In genomic region chr20:3710703-3711417, GRCh38 we compare ENCODE assay signal across 1 cellular context.
TF ChIP-seq lines count a peak whose summit lies in the region.

No MANE protein-coding gene starts in this region.

TF ChIP-seq in HepG2, 621 proteins besides CTCF, POLR2A, EP300 and RAD21 (continued from another document and continues in another):
- TF ChIP-seq DBP (CRISPR knock-in tag; IDR thresholded peaks at IDR 0.05; ENCODE audit: not compliant biosample characterization): no peak
- no peak for TF ChIP-seq NR1H2 (CRISPR knock-in tag; IDR thresholded peaks at IDR 0.05; ENCODE audit: borderline replicate concordance, low read depth)
- TF ChIP-seq YEATS4 (CRISPR knock-in tag; IDR thresholded peaks at IDR 0.05; ENCODE audit: borderline replicate concordance): no peak
- TF ChIP-seq MAFF (IDR thresholded peaks at IDR 0.05; ENCODE audit: low read depth, low read length): no peak
- no peak; the same call in 1 of the 2 replicates for TF ChIP-seq ZSCAN21 (CRISPR knock-in tag; IDR thresholded peaks at IDR 0.05; ENCODE audit: borderline replicate concordance)
- TF ChIP-seq E2F5 (CRISPR knock-in tag; conservative IDR thresholded peaks at IDR 0.05): no peak
- no peak for TF ChIP-seq ZNF432 (CRISPR knock-in tag; IDR thresholded peaks at IDR 0.05; ENCODE audit: borderline replicate concordance)
- 0 out of 2 replicates have a peak, but pooled peaks have one; percentile 20 for TF ChIP-seq TARDBP (CRISPR knock-in tag; IDR thresholded peaks at IDR 0.05)
- TF ChIP-seq, protein P1, sequence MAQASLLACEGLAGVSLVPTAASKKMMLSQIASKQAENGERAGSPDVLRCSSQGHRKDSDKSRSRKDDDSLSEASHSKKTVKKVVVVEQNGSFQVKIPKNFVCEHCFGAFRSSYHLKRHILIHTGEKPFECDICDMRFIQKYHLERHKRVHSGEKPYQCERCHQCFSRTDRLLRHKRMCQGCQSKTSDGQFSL (CRISPR knock-in tag; IDR thresholded peaks at IDR 0.05): no peak
- no peak for TF ChIP-seq CC2D1A (CRISPR knock-in tag; IDR thresholded peaks at IDR 0.05)
- TF ChIP-seq ZFP36 (IDR thresholded peaks at IDR 0.05; ENCODE audit: borderline replicate concordance, low read depth, low read length, partially characterized antibody): no peak
- TF ChIP-seq PRMT3 (CRISPR knock-in tag; IDR thresholded peaks at IDR 0.05; ENCODE audit: borderline replicate concordance, low read depth): peak; percentile 26; the same call in 1 of the 2 replicates
- no peak for TF ChIP-seq ZNF652 (CRISPR knock-in tag; IDR thresholded peaks at IDR 0.05; ENCODE audit: borderline replicate concordance, low read depth)
- TF ChIP-seq ZNF710 (CRISPR knock-in tag; IDR thresholded peaks at IDR 0.05; ENCODE audit: borderline replicate concordance): no peak
- TF ChIP-seq ONECUT2 (CRISPR knock-in tag; IDR thresholded peaks at IDR 0.05): no peak
- TF ChIP-seq ZGPAT (CRISPR knock-in tag; IDR thresholded peaks at IDR 0.05): no peak; the same call in 1 of the 2 replicates
- TF ChIP-seq NCOR1 (IDR thresholded peaks at IDR 0.05; ENCODE audit: borderline replicate concordance, low read length): no peak
- TF ChIP-seq, protein P2, sequence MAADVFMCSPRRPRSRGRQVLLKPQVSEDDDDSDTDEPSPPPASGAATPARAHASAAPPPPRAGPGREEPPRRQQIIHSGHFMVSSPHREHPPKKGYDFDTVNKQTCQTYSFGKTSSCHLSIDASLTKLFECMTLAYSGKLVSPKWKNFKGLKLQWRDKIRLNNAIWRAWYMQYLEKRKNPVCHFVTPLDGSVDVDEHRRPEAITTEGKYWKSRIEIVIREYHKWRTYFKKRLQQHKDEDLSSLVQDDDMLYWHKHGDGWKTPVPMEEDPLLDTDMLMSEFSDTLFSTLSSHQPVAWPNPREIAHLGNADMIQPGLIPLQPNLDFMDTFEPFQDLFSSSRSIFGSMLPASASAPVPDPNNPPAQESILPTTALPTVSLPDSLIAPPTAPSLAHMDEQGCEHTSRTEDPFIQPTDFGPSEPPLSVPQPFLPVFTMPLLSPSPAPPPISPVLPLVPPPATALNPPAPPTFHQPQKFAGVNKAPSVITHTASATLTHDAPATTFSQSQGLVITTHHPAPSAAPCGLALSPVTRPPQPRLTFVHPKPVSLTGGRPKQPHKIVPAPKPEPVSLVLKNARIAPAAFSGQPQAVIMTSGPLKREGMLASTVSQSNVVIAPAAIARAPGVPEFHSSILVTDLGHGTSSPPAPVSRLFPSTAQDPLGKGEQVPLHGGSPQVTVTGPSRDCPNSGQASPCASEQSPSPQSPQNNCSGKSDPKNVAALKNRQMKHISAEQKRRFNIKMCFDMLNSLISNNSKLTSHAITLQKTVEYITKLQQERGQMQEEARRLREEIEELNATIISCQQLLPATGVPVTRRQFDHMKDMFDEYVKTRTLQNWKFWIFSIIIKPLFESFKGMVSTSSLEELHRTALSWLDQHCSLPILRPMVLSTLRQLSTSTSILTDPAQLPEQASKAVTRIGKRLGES (CRISPR knock-in tag; IDR thresholded peaks at IDR 0.05; ENCODE audit: borderline replicate concordance): no peak
- no peak for TF ChIP-seq MED8 (CRISPR knock-in tag; IDR thresholded peaks at IDR 0.05; ENCODE audit: insufficient replicate concordance)
- TF ChIP-seq KDM2A (CRISPR knock-in tag; IDR thresholded peaks at IDR 0.05; ENCODE audit: borderline replicate concordance, low read depth): peak; percentile 83
- TF ChIP-seq, protein P3, sequence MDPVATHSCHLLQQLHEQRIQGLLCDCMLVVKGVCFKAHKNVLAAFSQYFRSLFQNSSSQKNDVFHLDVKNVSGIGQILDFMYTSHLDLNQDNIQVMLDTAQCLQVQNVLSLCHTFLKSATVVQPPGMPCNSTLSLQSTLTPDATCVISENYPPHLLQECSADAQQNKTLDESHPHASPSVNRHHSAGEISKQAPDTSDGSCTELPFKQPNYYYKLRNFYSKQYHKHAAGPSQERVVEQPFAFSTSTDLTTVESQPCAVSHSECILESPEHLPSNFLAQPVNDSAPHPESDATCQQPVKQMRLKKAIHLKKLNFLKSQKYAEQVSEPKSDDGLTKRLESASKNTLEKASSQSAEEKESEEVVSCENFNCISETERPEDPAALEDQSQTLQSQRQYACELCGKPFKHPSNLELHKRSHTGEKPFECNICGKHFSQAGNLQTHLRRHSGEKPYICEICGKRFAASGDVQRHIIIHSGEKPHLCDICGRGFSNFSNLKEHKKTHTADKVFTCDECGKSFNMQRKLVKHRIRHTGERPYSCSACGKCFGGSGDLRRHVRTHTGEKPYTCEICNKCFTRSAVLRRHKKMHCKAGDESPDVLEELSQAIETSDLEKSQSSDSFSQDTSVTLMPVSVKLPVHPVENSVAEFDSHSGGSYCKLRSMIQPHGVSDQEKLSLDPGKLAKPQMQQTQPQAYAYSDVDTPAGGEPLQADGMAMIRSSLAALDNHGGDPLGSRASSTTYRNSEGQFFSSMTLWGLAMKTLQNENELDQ (CRISPR knock-in tag; IDR thresholded peaks at IDR 0.05; ENCODE audit: borderline replicate concordance): no peak
- TF ChIP-seq ZNF780A (CRISPR knock-in tag; IDR thresholded peaks at IDR 0.05): no peak
- no peak for TF ChIP-seq SNAPC5 (CRISPR knock-in tag; IDR thresholded peaks at IDR 0.05; ENCODE audit: borderline replicate concordance)
- no peak for TF ChIP-seq RNF2 (conservative IDR thresholded peaks at IDR 0.05; ENCODE audit: low read depth)
- TF ChIP-seq ZNF775 (CRISPR knock-in tag; IDR thresholded peaks at IDR 0.05; ENCODE audit: borderline replicate concordance): no peak
- TF ChIP-seq, protein P4, sequence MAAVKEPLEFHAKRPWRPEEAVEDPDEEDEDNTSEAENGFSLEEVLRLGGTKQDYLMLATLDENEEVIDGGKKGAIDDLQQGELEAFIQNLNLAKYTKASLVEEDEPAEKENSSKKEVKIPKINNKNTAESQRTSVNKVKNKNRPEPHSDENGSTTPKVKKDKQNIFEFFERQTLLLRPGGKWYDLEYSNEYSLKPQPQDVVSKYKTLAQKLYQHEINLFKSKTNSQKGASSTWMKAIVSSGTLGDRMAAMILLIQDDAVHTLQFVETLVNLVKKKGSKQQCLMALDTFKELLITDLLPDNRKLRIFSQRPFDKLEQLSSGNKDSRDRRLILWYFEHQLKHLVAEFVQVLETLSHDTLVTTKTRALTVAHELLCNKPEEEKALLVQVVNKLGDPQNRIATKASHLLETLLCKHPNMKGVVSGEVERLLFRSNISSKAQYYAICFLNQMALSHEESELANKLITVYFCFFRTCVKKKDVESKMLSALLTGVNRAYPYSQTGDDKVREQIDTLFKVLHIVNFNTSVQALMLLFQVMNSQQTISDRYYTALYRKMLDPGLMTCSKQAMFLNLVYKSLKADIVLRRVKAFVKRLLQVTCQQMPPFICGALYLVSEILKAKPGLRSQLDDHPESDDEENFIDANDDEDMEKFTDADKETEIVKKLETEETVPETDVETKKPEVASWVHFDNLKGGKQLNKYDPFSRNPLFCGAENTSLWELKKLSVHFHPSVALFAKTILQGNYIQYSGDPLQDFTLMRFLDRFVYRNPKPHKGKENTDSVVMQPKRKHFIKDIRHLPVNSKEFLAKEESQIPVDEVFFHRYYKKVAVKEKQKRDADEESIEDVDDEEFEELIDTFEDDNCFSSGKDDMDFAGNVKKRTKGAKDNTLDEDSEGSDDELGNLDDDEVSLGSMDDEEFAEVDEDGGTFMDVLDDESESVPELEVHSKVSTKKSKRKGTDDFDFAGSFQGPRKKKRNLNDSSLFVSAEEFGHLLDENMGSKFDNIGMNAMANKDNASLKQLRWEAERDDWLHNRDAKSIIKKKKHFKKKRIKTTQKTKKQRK (IDR thresholded peaks at IDR 0.05; ENCODE audit: low read length): no peak
- no peak for TF ChIP-seq ZNF503 (CRISPR knock-in tag; IDR thresholded peaks at IDR 0.05)
- TF ChIP-seq MEF2D (CRISPR knock-in tag; IDR thresholded peaks at IDR 0.05): no peak
- peak; percentile 34; the same call in 1 of the 2 replicates for TF ChIP-seq CCDC6 (CRISPR knock-in tag; IDR thresholded peaks at IDR 0.05)
- no peak for TF ChIP-seq ZFP82 (CRISPR knock-in tag; IDR thresholded peaks at IDR 0.05; ENCODE audit: borderline replicate concordance)
- TF ChIP-seq HMGXB4 (CRISPR knock-in tag; IDR thresholded peaks at IDR 0.05; ENCODE audit: borderline replicate concordance in 1 of 2, low read depth in 1 of 2): peak; percentile 49 to 64; a peak in 2 of 4 replicates
- TF ChIP-seq ZNF496 (CRISPR knock-in tag; IDR thresholded peaks at IDR 0.05; ENCODE audit: insufficient replicate concordance): no peak
- no peak for TF ChIP-seq ZNF607 (CRISPR knock-in tag; IDR thresholded peaks at IDR 0.05; ENCODE audit: borderline replicate concordance)
- TF ChIP-seq RFX1 (IDR thresholded peaks at IDR 0.05): no peak
- no peak for TF ChIP-seq PAF1 (CRISPR knock-in tag; IDR thresholded peaks at IDR 0.05)
- no peak for TF ChIP-seq CAMTA2 (CRISPR knock-in tag; IDR thresholded peaks at IDR 0.05; ENCODE audit: borderline replicate concordance)
- no peak for TF ChIP-seq ZC3H4 (CRISPR knock-in tag; IDR thresholded peaks at IDR 0.05; ENCODE audit: borderline replicate concordance)
- no peak for TF ChIP-seq RCOR2 (CRISPR knock-in tag; IDR thresholded peaks at IDR 0.05)
- no peak for TF ChIP-seq ZKSCAN8 (CRISPR knock-in tag; IDR thresholded peaks at IDR 0.05; ENCODE audit: borderline replicate concordance)
- no peak for TF ChIP-seq MATR3 (CRISPR knock-in tag; IDR thresholded peaks at IDR 0.05)
- 0 out of 2 replicates have a peak, but pooled peaks have one; percentile 44 for TF ChIP-seq ZNF205 (CRISPR knock-in tag; IDR thresholded peaks at IDR 0.05)
- TF ChIP-seq, protein P5, sequence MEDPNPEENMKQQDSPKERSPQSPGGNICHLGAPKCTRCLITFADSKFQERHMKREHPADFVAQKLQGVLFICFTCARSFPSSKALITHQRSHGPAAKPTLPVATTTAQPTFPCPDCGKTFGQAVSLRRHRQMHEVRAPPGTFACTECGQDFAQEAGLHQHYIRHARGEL (CRISPR knock-in tag; IDR thresholded peaks at IDR 0.05): no peak
